Comparison of ENCODE assay signal across 9 cellular contexts in genomic region chr7:142775351-142776115, GRCh38. TPM values are rescaled to one million over a fixed set of nuclear protein-coding genes. Genes with fewer than 3 reads are reported as not detected.
"Had no signal": no experiment of that assay in that cellular context is flagged by ENCODE, and none has a peak within 500 bp of the region (broad histone marks: within the 10 kb centered on the region; RNA-seq: fewer than 3 reads in every experiment).

No MANE protein-coding gene starts in this region.

RNA-seq across cellular contexts. Expression of gene PRSS2, which starts 4.8 kb away (rescaled TPM):
- total RNA-seq: activated CD4-positive, alpha-beta T cell treated with anti-CD3 and anti-CD28 coated beads, Interleukin-2, amount 10 ng/mL, durations not matched to agents 24 days and 14 days; activated CD8-positive, alpha-beta memory T cell treated with anti-CD3 and anti-CD28 coated beads for 36 hours; activated CD8-positive, alpha-beta T cell treated with anti-CD3 and anti-CD28 coated beads for 36 hours; activated naive CD8-positive, alpha-beta T cell treated with anti-CD3 and anti-CD28 coated beads, Interleukin-2, amount 10 ng/mL, durations not matched to agents 7 days and 5 days; activated T-cell treated with anti-CD3 and anti-CD28 coated beads, Interleukin-2, amount 50 U/mL, for 72 hours; activated T-helper 17 cell treated with anti-CD3 and anti-CD28 coated beads, Interleukin-2, amount 50 U/mL, for 72 hours; PC-9; Right ventricle myocardium superior had no signal
- polyA plus RNA-seq: IgD-negative memory B cell had no signal

RNA-seq across cellular contexts. Expression of gene PRSS1, which starts 26.3 kb away (rescaled TPM):
- total RNA-seq: activated CD4-positive, alpha-beta T cell treated with anti-CD3 and anti-CD28 coated beads, Interleukin-2, amount 10 ng/mL, durations not matched to agents 24 days and 14 days; activated CD8-positive, alpha-beta memory T cell treated with anti-CD3 and anti-CD28 coated beads for 36 hours; activated CD8-positive, alpha-beta T cell treated with anti-CD3 and anti-CD28 coated beads for 36 hours; activated naive CD8-positive, alpha-beta T cell treated with anti-CD3 and anti-CD28 coated beads, Interleukin-2, amount 10 ng/mL, durations not matched to agents 7 days and 5 days; activated T-cell treated with anti-CD3 and anti-CD28 coated beads, Interleukin-2, amount 50 U/mL, for 72 hours; activated T-helper 17 cell treated with anti-CD3 and anti-CD28 coated beads, Interleukin-2, amount 50 U/mL, for 72 hours; Right ventricle myocardium superior had no signal
- polyA plus RNA-seq: IgD-negative memory B cell had no signal
